Comparison of ENCODE assay signal across 3 cellular contexts in the genomic region with DNA sequence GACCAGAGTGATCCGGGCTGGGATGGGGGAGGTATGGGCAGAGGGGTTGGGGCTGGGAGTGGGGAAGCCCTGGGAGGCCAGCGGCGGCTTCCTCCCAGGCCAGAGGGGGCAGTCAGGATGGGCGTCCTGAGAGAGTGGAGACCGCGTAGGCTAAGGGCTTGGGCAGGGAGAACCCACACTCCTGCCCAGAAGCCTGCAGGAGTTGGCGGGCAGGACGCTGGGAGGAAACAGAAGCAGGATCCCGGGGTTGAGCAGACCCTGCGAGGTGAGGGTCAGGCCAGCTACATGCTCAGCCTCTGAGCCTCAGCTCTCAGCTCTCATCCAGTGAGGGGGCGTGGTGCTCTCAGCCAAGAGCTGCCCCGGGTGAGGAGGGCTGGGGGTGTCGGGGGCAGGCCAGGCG.
TF ChIP-seq lines count a peak whose summit lies in the region.

No MANE protein-coding gene starts in this region.

TF ChIP-seq in A549, 52 proteins besides CTCF, POLR2A, EP300 and RAD21:
- no peak for TF ChIP-seq KDM5A (IDR thresholded peaks at IDR 0.05)
- no peak for TF ChIP-seq TFCP2L1 (CRISPR knock-in tag; IDR thresholded peaks at IDR 0.05)
- no peak for TF ChIP-seq HEYL (CRISPR knock-in tag; IDR thresholded peaks at IDR 0.05)
- TF ChIP-seq ZSCAN20 (CRISPR knock-in tag; IDR thresholded peaks at IDR 0.05): no peak
- TF ChIP-seq BHLHE40 (IDR thresholded peaks at IDR 0.05; ENCODE audit: low read depth, low read length): no peak
- TF ChIP-seq MAFK (IDR thresholded peaks at IDR 0.05; ENCODE audit: partially characterized antibody): no peak
- TF ChIP-seq PHF8 (IDR thresholded peaks at IDR 0.05; ENCODE audit: borderline replicate concordance, low read depth): no peak
- TF ChIP-seq NPAS2 (CRISPR knock-in tag; IDR thresholded peaks at IDR 0.05; ENCODE audit: borderline replicate concordance): no peak
- no peak for TF ChIP-seq FOSL2 (IDR thresholded peaks at IDR 0.05)
- TF ChIP-seq FOSL2 (CRISPR knock-in tag; IDR thresholded peaks at IDR 0.05): no peak

TF ChIP-seq in WTC11, 78 proteins besides CTCF, POLR2A, EP300 and RAD21:
- no peak for TF ChIP-seq ZNF219 (CRISPR knock-in tag; IDR thresholded peaks at IDR 0.05; ENCODE audit: borderline replicate concordance)
- no peak for TF ChIP-seq NFATC4 (CRISPR knock-in tag; IDR thresholded peaks at IDR 0.05)
- TF ChIP-seq, protein P1, sequence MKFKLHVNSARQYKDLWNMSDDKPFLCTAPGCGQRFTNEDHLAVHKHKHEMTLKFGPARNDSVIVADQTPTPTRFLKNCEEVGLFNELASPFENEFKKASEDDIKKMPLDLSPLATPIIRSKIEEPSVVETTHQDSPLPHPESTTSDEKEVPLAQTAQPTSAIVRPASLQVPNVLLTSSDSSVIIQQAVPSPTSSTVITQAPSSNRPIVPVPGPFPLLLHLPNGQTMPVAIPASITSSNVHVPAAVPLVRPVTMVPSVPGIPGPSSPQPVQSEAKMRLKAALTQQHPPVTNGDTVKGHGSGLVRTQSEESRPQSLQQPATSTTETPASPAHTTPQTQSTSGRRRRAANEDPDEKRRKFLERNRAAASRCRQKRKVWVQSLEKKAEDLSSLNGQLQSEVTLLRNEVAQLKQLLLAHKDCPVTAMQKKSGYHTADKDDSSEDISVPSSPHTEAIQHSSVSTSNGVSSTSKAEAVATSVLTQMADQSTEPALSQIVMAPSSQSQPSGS (CRISPR knock-in tag; IDR thresholded peaks at IDR 0.05; ENCODE audit: borderline replicate concordance, low read depth): no peak
- no peak for TF ChIP-seq KAT7 (CRISPR knock-in tag; IDR thresholded peaks at IDR 0.05; ENCODE audit: borderline replicate concordance)
- TF ChIP-seq, protein P2, sequence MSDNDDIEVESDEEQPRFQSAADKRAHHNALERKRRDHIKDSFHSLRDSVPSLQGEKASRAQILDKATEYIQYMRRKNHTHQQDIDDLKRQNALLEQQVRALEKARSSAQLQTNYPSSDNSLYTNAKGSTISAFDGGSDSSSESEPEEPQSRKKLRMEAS (CRISPR knock-in tag; IDR thresholded peaks at IDR 0.05): no peak
- no peak for TF ChIP-seq SMAD4 (CRISPR knock-in tag; IDR thresholded peaks at IDR 0.05)

TF ChIP-seq in SK-N-SH, 30 proteins besides CTCF, POLR2A, EP300 and RAD21:
- TF ChIP-seq POLR2AphosphoS5 (IDR thresholded peaks at IDR 0.05; ENCODE audit: low read depth, low read length) (no peak), RFX5 (IDR thresholded peaks at IDR 0.05; ENCODE audit: low read length) (no peak), SMC3 (IDR thresholded peaks at IDR 0.05; ENCODE audit: low read depth, low read length) (no peak), NRF1 (IDR thresholded peaks at IDR 0.05; ENCODE audit: low read depth, low read length) (no peak), YY1 (IDR thresholded peaks at IDR 0.05; ENCODE audit: low read depth) (no peak), FOSL2 (IDR thresholded peaks at IDR 0.05; ENCODE audit: borderline replicate concordance, low read depth) (no peak)
- TF ChIP-seq, protein P3, sequence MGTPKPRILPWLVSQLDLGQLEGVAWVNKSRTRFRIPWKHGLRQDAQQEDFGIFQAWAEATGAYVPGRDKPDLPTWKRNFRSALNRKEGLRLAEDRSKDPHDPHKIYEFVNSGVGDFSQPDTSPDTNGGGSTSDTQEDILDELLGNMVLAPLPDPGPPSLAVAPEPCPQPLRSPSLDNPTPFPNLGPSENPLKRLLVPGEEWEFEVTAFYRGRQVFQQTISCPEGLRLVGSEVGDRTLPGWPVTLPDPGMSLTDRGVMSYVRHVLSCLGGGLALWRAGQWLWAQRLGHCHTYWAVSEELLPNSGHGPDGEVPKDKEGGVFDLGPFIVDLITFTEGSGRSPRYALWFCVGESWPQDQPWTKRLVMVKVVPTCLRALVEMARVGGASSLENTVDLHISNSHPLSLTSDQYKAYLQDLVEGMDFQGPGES (IDR thresholded peaks at IDR 0.05; ENCODE audit: low read depth, low read length): no peak
- TF ChIP-seq, protein P4, sequence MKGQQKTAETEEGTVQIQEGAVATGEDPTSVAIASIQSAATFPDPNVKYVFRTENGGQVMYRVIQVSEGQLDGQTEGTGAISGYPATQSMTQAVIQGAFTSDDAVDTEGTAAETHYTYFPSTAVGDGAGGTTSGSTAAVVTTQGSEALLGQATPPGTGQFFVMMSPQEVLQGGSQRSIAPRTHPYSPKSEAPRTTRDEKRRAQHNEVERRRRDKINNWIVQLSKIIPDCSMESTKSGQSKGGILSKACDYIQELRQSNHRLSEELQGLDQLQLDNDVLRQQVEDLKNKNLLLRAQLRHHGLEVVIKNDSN (IDR thresholded peaks at IDR 0.05; ENCODE audit: borderline replicate concordance, low read depth): no peak
- TF ChIP-seq, protein P5, sequence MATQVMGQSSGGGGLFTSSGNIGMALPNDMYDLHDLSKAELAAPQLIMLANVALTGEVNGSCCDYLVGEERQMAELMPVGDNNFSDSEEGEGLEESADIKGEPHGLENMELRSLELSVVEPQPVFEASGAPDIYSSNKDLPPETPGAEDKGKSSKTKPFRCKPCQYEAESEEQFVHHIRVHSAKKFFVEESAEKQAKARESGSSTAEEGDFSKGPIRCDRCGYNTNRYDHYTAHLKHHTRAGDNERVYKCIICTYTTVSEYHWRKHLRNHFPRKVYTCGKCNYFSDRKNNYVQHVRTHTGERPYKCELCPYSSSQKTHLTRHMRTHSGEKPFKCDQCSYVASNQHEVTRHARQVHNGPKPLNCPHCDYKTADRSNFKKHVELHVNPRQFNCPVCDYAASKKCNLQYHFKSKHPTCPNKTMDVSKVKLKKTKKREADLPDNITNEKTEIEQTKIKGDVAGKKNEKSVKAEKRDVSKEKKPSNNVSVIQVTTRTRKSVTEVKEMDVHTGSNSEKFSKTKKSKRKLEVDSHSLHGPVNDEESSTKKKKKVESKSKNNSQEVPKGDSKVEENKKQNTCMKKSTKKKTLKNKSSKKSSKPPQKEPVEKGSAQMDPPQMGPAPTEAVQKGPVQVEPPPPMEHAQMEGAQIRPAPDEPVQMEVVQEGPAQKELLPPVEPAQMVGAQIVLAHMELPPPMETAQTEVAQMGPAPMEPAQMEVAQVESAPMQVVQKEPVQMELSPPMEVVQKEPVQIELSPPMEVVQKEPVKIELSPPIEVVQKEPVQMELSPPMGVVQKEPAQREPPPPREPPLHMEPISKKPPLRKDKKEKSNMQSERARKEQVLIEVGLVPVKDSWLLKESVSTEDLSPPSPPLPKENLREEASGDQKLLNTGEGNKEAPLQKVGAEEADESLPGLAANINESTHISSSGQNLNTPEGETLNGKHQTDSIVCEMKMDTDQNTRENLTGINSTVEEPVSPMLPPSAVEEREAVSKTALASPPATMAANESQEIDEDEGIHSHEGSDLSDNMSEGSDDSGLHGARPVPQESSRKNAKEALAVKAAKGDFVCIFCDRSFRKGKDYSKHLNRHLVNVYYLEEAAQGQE (IDR thresholded peaks at IDR 0.05; ENCODE audit: low read depth, low read length): no peak
TF ChIP-seq in SK-N-SH: peak in this region for 0.
